ENCODE assay signal across 19 cellular contexts in the genomic region with DNA sequence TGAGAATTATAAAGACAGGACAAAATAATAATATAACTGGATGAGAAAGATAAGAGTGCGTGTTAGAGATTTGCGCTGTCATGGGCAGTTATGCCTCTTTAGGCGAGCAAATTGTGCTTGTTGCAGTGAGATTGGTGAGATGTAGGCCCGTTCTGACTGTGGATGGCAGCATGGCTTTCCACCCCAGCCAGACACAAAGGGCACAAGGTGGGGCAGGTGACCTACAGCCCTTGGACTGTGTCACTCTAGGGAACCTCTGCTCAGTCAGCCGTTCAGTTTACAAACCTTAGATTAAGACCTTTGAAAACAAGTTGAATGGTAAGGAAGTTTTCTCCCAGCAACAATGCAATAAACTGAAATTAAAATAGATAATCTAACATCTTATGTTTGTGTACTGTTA. TPM values are rescaled to one million over a fixed set of nuclear protein-coding genes. Genes with fewer than 3 reads are reported as not detected.
DNase-seq lines count a peak whose midpoint lies in the region; ATAC-seq and TF ChIP-seq lines count a peak whose summit lies in the region.
"Had no signal": no experiment of that assay in that cellular context is flagged by ENCODE, and none has a peak within 500 bp of the region (broad histone marks: within the 10 kb centered on the region; RNA-seq: fewer than 3 reads in every experiment).

No MANE protein-coding gene starts in this region.

- H3K4me2 ChIP-seq in hepatocyte, result peak overlapping the region; percentile 39
- H3K4me2 ChIP-seq: PC-9 had no signal

- H3K4me1 Mint-ChIP-seq in progenitor cell of endocrine pancreas (ENCODE audit: low read depth), result peaks cover 7% of the 10 kb centered on the region

- H3K36me3 Mint-ChIP-seq in progenitor cell of endocrine pancreas (ENCODE audit: insufficient read depth), result peaks cover 2% of the 10 kb centered on the region

- H3K4me3 ChIP-seq in Peyer's patch (peak overlapping the region in 2 of 4 donors; percentile 21 to 22), hepatocyte (no peak overlapping the region)
- H3K4me3 ChIP-seq: PC-9, SJSA1 had no signal

- H3K27ac Mint-ChIP-seq in progenitor cell of endocrine pancreas, result peak overlapping the region; percentile 76

- WGBS in hepatocyte (ENCODE audit: low lambda C conversion rate, missing lambda C conversion rate), result 82% methylated on average over 5 of the region's 5 CpGs

- TF ChIP-seq CTCF in Peyer's patch (IDR thresholded peaks at IDR 0.05) (no peak), hepatocyte (IDR thresholded peaks at IDR 0.05; ENCODE audit: poor library complexity) (no peak), progenitor cell of endocrine pancreas (IDR thresholded peaks at IDR 0.05; ENCODE audit: unreplicated experiment) (no peak)

- TF ChIP-seq POLR2A in Peyer's patch (IDR thresholded peaks at IDR 0.05), result no peak

- H3K9me2 ChIP-seq in hepatocyte (replicated peaks; ENCODE audit: insufficient read depth), result no peaks in the 10 kb centered on the region

- no peak for ATAC-seq in left ventricle myocardium superior

- no peak overlapping the region for H3K4me3 Mint-ChIP-seq in progenitor cell of endocrine pancreas (ENCODE audit: low read depth)

- intact Hi-C loops in left ventricle myocardium superior (cut with micrococcal nuclease), result no loop called here

- peak; percentile 77 for DNase-seq in COLO668 (lab: John Stamatoyannopoulos, UW; ENCODE audit: unreplicated experiment)
- DNase-seq in Peyer's patch, result peak in 2 of 3 donors; percentile 83
- no peak for DNase-seq in hepatocyte (ENCODE audit: low spot score)
- DNase-seq in progenitor cell of endocrine pancreas (ENCODE audit: low spot score, unreplicated experiment), result no peak
- no peak for DNase-seq in DMS153 treated with DMSO at 0.1 percent for 48 hours (lab: John Stamatoyannopoulos, UW; ENCODE audit: unreplicated experiment)
- no peak for DNase-seq in left ventricle myocardium superior
- no peak for DNase-seq in NCI-H774 (lab: John Stamatoyannopoulos, UW)
- DNase-seq in islet precursor cell, result no peak
- DNase-seq: Caco-2, DMS79, HCEC 1CT, NCI-H1105 treated with DMSO at 0.1 percent for 48 hours, NCI-H1694 treated with DMSO at 0.1 percent for 48 hours, NCI-H226, NCI-H748 treated with DMSO at 0.1 percent for 48 hours, PC-9 had no signal

- peaks cover 7% of the 10 kb centered on the region for H3K9me3 Mint-ChIP-seq in progenitor cell of endocrine pancreas (ENCODE audit: low read depth)

- peaks cover 0 to 18% (median 0%) of the 10 kb centered on the region in 4 donors for H3K4me1 ChIP-seq in Peyer's patch
- no peaks in the 10 kb centered on the region for H3K4me1 ChIP-seq in hepatocyte (ENCODE audit: insufficient read depth)
- H3K4me1 ChIP-seq: SJSA1 had no signal

- H4K20me1 ChIP-seq in hepatocyte (ENCODE audit: insufficient read depth, poor library complexity, severe bottlenecking), result no peaks in the 10 kb centered on the region

- H3K36me3 ChIP-seq in Peyer's patch (no peaks in the 10 kb centered on the region), hepatocyte (replicated peaks; ENCODE audit: insufficient read depth, low read depth) (no peaks in the 10 kb centered on the region)
- H3K36me3 ChIP-seq: SJSA1 had no signal

- H3K27ac ChIP-seq in Peyer's patch (peak overlapping the region in 3 of 4 donors; percentile 40 to 90 (median 81)), hepatocyte (peak overlapping the region; percentile 60)
- H3K27ac ChIP-seq: C4-2B, HL-60, PC-9, SJSA1 had no signal

- no peaks in the 10 kb centered on the region for H3K27me3 ChIP-seq in Peyer's patch
- no peaks in the 10 kb centered on the region for H3K27me3 ChIP-seq in hepatocyte
- H3K27me3 ChIP-seq: SJSA1 had no signal

- no peak overlapping the region for H2AFZ ChIP-seq in hepatocyte
- H2AFZ ChIP-seq: PC-9 had no signal

- no peaks in the 10 kb centered on the region for H3K79me2 ChIP-seq in hepatocyte

- H3K27me3 Mint-ChIP-seq in progenitor cell of endocrine pancreas, result no peaks in the 10 kb centered on the region

- no peaks in the 10 kb centered on the region for H3K9me3 ChIP-seq in Peyer's patch
- H3K9me3 ChIP-seq in hepatocyte (ENCODE audit: low read depth), result peaks cover 3% of the 10 kb centered on the region
- H3K9me3 ChIP-seq: Caco-2, SJSA1 had no signal

RNA-seq across cellular contexts. Expression of a gene that starts 58.3 kb away (rescaled TPM):
- total RNA-seq in Peyer's patch (not detected), hepatocyte (0.10 and 0.56 TPM in 2 replicates), progenitor cell of endocrine pancreas (0.22 and 0.33 TPM in 2 replicates), left ventricle myocardium superior (4.1 TPM)
- polyA plus RNA-seq in hepatocyte, result 0.86 TPM in 1 of 2 replicates, not detected in the other
- total RNA-seq: PC-9, SJSA1 had no signal

Comparison
In these comparisons a context has a peak if more than half of its experiments do, and no peak if none do; other contexts are left out.
1. DNase-seq: peak in COLO668 (single experiment) and Peyer's patch (2 of 3); none in hepatocyte (single experiment), progenitor cell of endocrine pancreas (single experiment), DMS153 treated with DMSO at 0.1 percent for 48 hours (single experiment), left ventricle myocardium superior (single experiment), NCI-H774 (single experiment) and islet precursor cell (single experiment).